In genomic region chr7:152588350-152588749, GRCh38 we compare ENCODE assay signal across 1 cellular context.
TF ChIP-seq lines count a peak whose summit lies in the region.

No MANE protein-coding gene starts in this region.

TF ChIP-seq in H1, 55 proteins besides CTCF, POLR2A, EP300 and RAD21 (continued from another document):
- TF ChIP-seq ATF2 (IDR thresholded peaks at IDR 0.05; ENCODE audit: low read length) = no peak
TF ChIP-seq in H1: peak in this region for 2.
